Comparison of ENCODE assay signal across 22 cellular contexts in genomic region chr12:12365442-12365802, GRCh38. TPM values are rescaled to one million over a fixed set of nuclear protein-coding genes. Genes with fewer than 3 reads are reported as not detected.
DNase-seq lines count a peak whose midpoint lies in the region; ATAC-seq and TF ChIP-seq lines count a peak whose summit lies in the region.
"Had no signal": no experiment of that assay in that cellular context is flagged by ENCODE, and none has a peak within 500 bp of the region (broad histone marks: within the 10 kb centered on the region; RNA-seq: fewer than 3 reads in every experiment).

No MANE protein-coding gene starts in this region.

- peak overlapping the region; percentile 28 for H3K27ac Mint-ChIP-seq in CD4-positive, alpha-beta T cell
- peak overlapping the region; percentile 55 to 93 (median 78) for H3K27ac Mint-ChIP-seq in CD8-positive, alpha-beta memory T cell
- peak overlapping the region; percentile 13 for H3K27ac Mint-ChIP-seq in activated naive CD8-positive, alpha-beta T cell

- no peak for ATAC-seq in CD4-positive, alpha-beta T cell (ENCODE audit: poor library complexity)
- no peak for ATAC-seq in HG02798 (IDR thresholded peaks at IDR 0.05; ENCODE audit: poor library complexity, unreplicated experiment)
- ATAC-seq: activated naive CD4-positive, alpha-beta T cell treated with anti-CD3 and anti-CD28 coated beads, Interleukin-2, amount 50 U/mL, for 72 hours; left ventricle myocardium superior; psoas muscle; Right ventricle myocardium inferior had no signal

- no peak overlapping the region for H3K4me3 ChIP-seq in CD8-positive, alpha-beta memory T cell (ENCODE audit: low read length)
- H3K4me3 ChIP-seq in iPS-20b (ENCODE audit: low read length), result no peak overlapping the region
- H3K4me3 ChIP-seq: psoas muscle, upper lobe of left lung had no signal

- peaks cover 59% of the 10 kb centered on the region for H3K36me3 Mint-ChIP-seq in CD4-positive, alpha-beta T cell (ENCODE audit: low read depth)
- peaks cover 0 to 38% (median 27%) of the 10 kb centered on the region in 3 donors for H3K36me3 Mint-ChIP-seq in CD8-positive, alpha-beta memory T cell
- peaks cover 22% of the 10 kb centered on the region for H3K36me3 Mint-ChIP-seq in activated naive CD8-positive, alpha-beta T cell

- H3K27ac ChIP-seq in CD4-positive, alpha-beta T cell (ENCODE audit: low read depth, low read length), result no peak overlapping the region
- H3K27ac ChIP-seq in CD8-positive, alpha-beta memory T cell (ENCODE audit: low read depth, low read length), result no peak overlapping the region
- no peak overlapping the region for H3K27ac ChIP-seq in iPS-20b (ENCODE audit: low read length)
- H3K27ac ChIP-seq: brain microvascular endothelial cell, psoas muscle, upper lobe of left lung, VCaP had no signal

- H3K9me3 Mint-ChIP-seq in CD4-positive, alpha-beta T cell, result no peaks in the 10 kb centered on the region
- H3K9me3 Mint-ChIP-seq in CD8-positive, alpha-beta memory T cell, result no peaks in the 10 kb centered on the region
- H3K9me3 Mint-ChIP-seq in activated naive CD8-positive, alpha-beta T cell (ENCODE audit: low read depth), result no peaks in the 10 kb centered on the region
- H3K9me3 Mint-ChIP-seq: activated naive CD4-positive, alpha-beta T cell treated with anti-CD3 and anti-CD28 coated beads, Interleukin-2, amount 50 U/mL, for 72 hours had no signal

- no peaks in the 10 kb centered on the region for H3K27me3 Mint-ChIP-seq in CD4-positive, alpha-beta T cell
- H3K27me3 Mint-ChIP-seq in CD8-positive, alpha-beta memory T cell, result no peaks in the 10 kb centered on the region
- no peaks in the 10 kb centered on the region for H3K27me3 Mint-ChIP-seq in activated naive CD8-positive, alpha-beta T cell

- TF ChIP-seq CTCF in CD4-positive, alpha-beta T cell (IDR thresholded peaks at IDR 0.05), result no peak

- peaks cover 24% of the 10 kb centered on the region for H3K4me1 ChIP-seq in CD8-positive, alpha-beta memory T cell (ENCODE audit: insufficient read depth, low read length)
- H3K4me1 ChIP-seq in iPS-20b (ENCODE audit: insufficient read depth, low read length), result no peaks in the 10 kb centered on the region
- H3K4me1 ChIP-seq: psoas muscle, upper lobe of left lung had no signal

- H3K4me3 Mint-ChIP-seq in CD4-positive, alpha-beta T cell, result no peak overlapping the region
- peak overlapping the region in 6 of 7 donors; percentile 0 to 37 (median 25) for H3K4me3 Mint-ChIP-seq in CD8-positive, alpha-beta memory T cell
- no peak overlapping the region for H3K4me3 Mint-ChIP-seq in activated naive CD8-positive, alpha-beta T cell

- POLR2A ChIA-PET in CD4-positive, alpha-beta T cell (lab: Charles Lee), result interaction anchor here (1.2 to 4.2 kb wide), 2 partner anchors 8 to 372 kb away, joined by 3 to 38 read pairs; partner anchors contain the start of gene BORCS5
- POLR2A ChIA-PET in CD8-positive, alpha-beta memory T cell (lab: Charles Lee), result interaction anchor here (0.6 to 3.0 kb wide), 4 partner anchors 8 to 367 kb away, joined by 3 to 17 read pairs (median 4); partner anchors contain the start of gene BORCS5

- H3K27me3 ChIP-seq in CD4-positive, alpha-beta T cell (ENCODE audit: control insufficient read depth, insufficient read depth, low read length), result no peaks in the 10 kb centered on the region
- H3K27me3 ChIP-seq in CD8-positive, alpha-beta memory T cell (ENCODE audit: insufficient read depth, low read length, poor library complexity, severe bottlenecking), result no peaks in the 10 kb centered on the region
- no peaks in the 10 kb centered on the region for H3K27me3 ChIP-seq in iPS-20b (ENCODE audit: insufficient read depth, low read length)
- H3K27me3 ChIP-seq: brain microvascular endothelial cell, upper lobe of left lung had no signal

- H3K36me3 ChIP-seq in CD8-positive, alpha-beta memory T cell (ENCODE audit: insufficient read depth, low read length), result peaks cover 13% of the 10 kb centered on the region
- no peaks in the 10 kb centered on the region for H3K36me3 ChIP-seq in iPS-20b (ENCODE audit: insufficient read depth, low read depth, low read length)
- H3K36me3 ChIP-seq: brain microvascular endothelial cell had no signal

- H3K9ac ChIP-seq in iPS-20b (ENCODE audit: low read depth, low read length), result peak overlapping the region; percentile 21; the same call in 1 of the 2 replicates

- peaks cover 56% of the 10 kb centered on the region for H3K4me1 Mint-ChIP-seq in CD4-positive, alpha-beta T cell (ENCODE audit: low read depth)
- H3K4me1 Mint-ChIP-seq in CD8-positive, alpha-beta memory T cell, result peaks cover 52 to 76% (median 66%) of the 10 kb centered on the region in 3 donors
- H3K4me1 Mint-ChIP-seq in activated naive CD8-positive, alpha-beta T cell (ENCODE audit: low read depth), result peaks cover 40% of the 10 kb centered on the region

- no peaks in the 10 kb centered on the region for H3K9me3 ChIP-seq in CD4-positive, alpha-beta T cell (ENCODE audit: control insufficient read depth, low read length)
- no peaks in the 10 kb centered on the region for H3K9me3 ChIP-seq in CD8-positive, alpha-beta memory T cell (ENCODE audit: low read length)
- H3K9me3 ChIP-seq in iPS-20b (ENCODE audit: insufficient read depth, low read depth, low read length), result no peaks in the 10 kb centered on the region
- H3K9me3 ChIP-seq: Caco-2, psoas muscle, upper lobe of left lung had no signal

- intact Hi-C loops in CD4-positive, alpha-beta T cell (cut with DNase I, micrococcal nuclease), result no loop called here

- CTCF ChIA-PET in CD4-positive, alpha-beta T cell (lab: Charles Lee), result interaction anchor here (1.3 kb wide), 1 partner anchor 8 kb away, joined by 3 read pairs; no protein-coding TSS in a partner anchor
- CTCF ChIA-PET in CD8-positive, alpha-beta memory T cell (lab: Charles Lee), result interaction anchor here (1.0 to 2.3 kb wide), 4 partner anchors 9 to 371 kb away, joined by 3 to 14 read pairs (median 4); partner anchors contain the start of gene BORCS5

- no peak for DNase-seq in CD4-positive, alpha-beta T cell
- DNase-seq in CD8-positive, alpha-beta memory T cell, result no peak
- no peak for DNase-seq in superior temporal gyrus (ENCODE audit: extremely low spot score)
- DNase-seq in stimulated activated CD4-positive, alpha-beta T cell treated with anti-CD3 and anti-CD28 coated beads, Interleukin-4, amount 100 ng/mL, for 24 hours, result no peak
- DNase-seq: brain microvascular endothelial cell; Caco-2; cortex of kidney; left ventricle myocardium superior; NCI-H1436; NCI-H748 treated with DMSO at 0.1 percent for 48 hours; OCI-M1; psoas muscle; stimulated activated CD4-positive, alpha-beta T cell treated with anti-CD3 and anti-CD28 coated beads, Interleukin-2, amount 100 ng/mL, for 24 hours; stimulated activated naive CD4-positive, alpha-beta T cell treated with Interleukin-2 at 50 U/mL for 16 hours; T-helper 1 cell; upper lobe of left lung had no signal

RNA-seq across cellular contexts. Expression of gene BORCS5, which starts 8.5 kb away (rescaled TPM):
- 10 to 100 TPM; 36.4 to 39.3 TPM for total RNA-seq in CD4-positive, alpha-beta T cell
- total RNA-seq in CD8-positive, alpha-beta memory T cell, result 10 to 100 TPM; 36.4 to 39.7 TPM
- polyA plus RNA-seq in CD8-positive, alpha-beta memory T cell, result 22.0 TPM

RNA-seq across cellular contexts. Expression of gene MANSC1, which starts 15.4 kb away (rescaled TPM):
- total RNA-seq in CD4-positive, alpha-beta T cell, result under 1 TPM; 0.33 to 0.45 TPM
- total RNA-seq in CD8-positive, alpha-beta memory T cell, result under 1 TPM; 0.31 to 0.42 TPM
- 0.49 TPM for polyA plus RNA-seq in CD8-positive, alpha-beta memory T cell

Comparison
In these comparisons a context has a peak if more than half of its experiments do, and no peak if none do; other contexts are left out.
1. H3K27ac Mint-ChIP-seq: peak in every context shown above with its lines; median percentile 78 in CD8-positive, alpha-beta memory T cell; 28 in CD4-positive, alpha-beta T cell; 13 in activated naive CD8-positive, alpha-beta T cell.
2. H3K4me3 Mint-ChIP-seq: peak in CD8-positive, alpha-beta memory T cell (6 of 7); none in CD4-positive, alpha-beta T cell (single experiment) and activated naive CD8-positive, alpha-beta T cell (single experiment).